8 cellular contexts compared by ENCODE assay signal in the genomic region with DNA sequence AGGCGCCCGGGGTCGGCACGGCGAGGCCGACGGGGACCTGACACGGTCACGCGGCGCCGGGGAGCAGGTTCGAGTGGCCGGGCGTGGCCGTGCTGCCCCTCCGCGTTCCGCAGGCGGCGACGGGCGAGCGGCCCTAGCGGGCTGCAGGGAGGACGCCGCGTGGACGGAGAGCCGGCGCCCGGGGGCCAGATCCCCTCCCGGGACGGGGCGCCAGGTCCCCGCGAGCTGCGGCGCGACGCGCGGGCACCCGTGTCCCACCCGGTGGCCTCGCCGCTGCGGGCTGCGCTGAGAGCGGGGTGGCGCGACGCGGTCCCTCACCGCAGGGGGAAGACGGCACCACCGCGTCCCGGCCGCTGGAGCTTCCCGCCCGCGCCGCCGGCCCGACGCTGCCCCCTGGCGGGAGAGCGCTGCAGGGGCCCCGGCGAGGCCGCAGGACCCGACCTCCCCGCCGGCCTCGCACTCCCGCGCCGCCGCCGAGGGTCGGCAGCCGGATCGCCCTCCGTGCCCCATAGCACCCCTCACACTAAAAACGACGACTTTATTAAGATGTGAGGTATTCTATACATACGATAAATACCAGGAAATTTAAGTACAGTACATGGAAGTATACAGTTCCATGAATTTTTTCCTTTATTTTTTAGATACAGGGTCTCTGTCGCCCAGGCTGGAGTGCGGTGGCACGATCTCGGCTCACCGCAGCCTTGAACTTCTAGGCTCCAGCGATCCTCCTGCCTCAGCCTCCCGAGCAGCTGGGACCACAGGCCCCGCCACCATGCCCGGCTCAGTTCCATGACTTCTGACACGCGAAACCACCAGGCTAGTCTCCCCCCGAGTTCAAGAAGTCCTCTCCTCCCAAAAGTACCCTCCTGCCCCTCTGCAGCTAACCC. TPM values are rescaled to one million over a fixed set of nuclear protein-coding genes. Genes with fewer than 3 reads are reported as not detected.
DNase-seq lines count a peak whose midpoint lies in the region; ATAC-seq, FAIRE-seq and TF ChIP-seq lines count a peak whose summit lies in the region.

No MANE protein-coding gene starts in this region.

- H3K27ac ChIP-seq in BLaER1 (peak overlapping the region; percentile 92), OCI-LY3 (ENCODE audit: low read length) (no peak overlapping the region), neural cell (ENCODE audit: low read length) (no peak overlapping the region), substantia nigra (ENCODE audit: low read depth, low read length, poor library complexity, severe bottlenecking) (no peak overlapping the region)

- H2AFZ ChIP-seq in OCI-LY3 (ENCODE audit: low read depth, low read length) (no peak overlapping the region), neural cell (ENCODE audit: low read depth, low read length) (no peak overlapping the region)

- DNase-seq in GM19239 (ENCODE audit: insufficient read length, low spot score): peak; percentile 93
- peak; percentile 79 to 85 for DNase-seq in activated T-cell treated with anti-CD3 and anti-CD28 coated beads, Interleukin-2, amount 50 U/mL, for 48 hours
- peak; percentile 55 for DNase-seq in fibroblast of pulmonary artery (ENCODE audit: low read depth)
- peak in 26 of 49 donors; percentile 7 to 71 (median 37) for DNase-seq in substantia nigra (lab: John Stamatoyannopoulos, UW)

- H3K79me2 ChIP-seq in OCI-LY3 (ENCODE audit: low read length) (no peaks in the 10 kb centered on the region), neural cell (replicated peaks; ENCODE audit: insufficient read depth, low read length) (no peaks in the 10 kb centered on the region)

- H3K9me2 ChIP-seq in neural cell (ENCODE audit: insufficient read depth, low read length): no peaks in the 10 kb centered on the region

- peak overlapping the region; percentile 93 for H3K4me2 ChIP-seq in BLaER1
- H3K4me2 ChIP-seq in OCI-LY3 (ENCODE audit: low read length): peak overlapping the region; percentile 78
- H3K4me2 ChIP-seq in neural cell (ENCODE audit: low read length): no peak overlapping the region

- peak; percentile 68 for TF ChIP-seq RAD21 in neural cell (conservative IDR thresholded peaks at IDR 0.05)

- H3K4me3 ChIP-seq in BLaER1 (peak overlapping the region; percentile 92), OCI-LY3 (ENCODE audit: low read length) (peak overlapping the region; percentile 76), fibroblast of pulmonary artery (replicated peaks; ENCODE audit: low read depth, low read length) (peak overlapping the region; percentile 60), neural cell (ENCODE audit: low read length) (peak overlapping the region; percentile 88)

- H3K36me3 ChIP-seq in BLaER1 (peaks cover 20% of the 10 kb centered on the region; the same call in 1 of the 2 replicates), OCI-LY3 (replicated peaks; ENCODE audit: low read depth, low read length) (peaks cover 9% of the 10 kb centered on the region), neural cell (ENCODE audit: insufficient read depth, low read length) (no peaks in the 10 kb centered on the region)

- H3K9me3 ChIP-seq in BLaER1 (peaks cover 8% of the 10 kb centered on the region; the same call in 1 of the 2 replicates), OCI-LY3 (ENCODE audit: insufficient read depth, low read length) (peaks cover 12% of the 10 kb centered on the region; the same call in 1 of the 2 replicates), neural cell (ENCODE audit: low read length) (peaks cover 4% of the 10 kb centered on the region)

- H3K4me1 ChIP-seq in BLaER1: peaks cover 24% of the 10 kb centered on the region
- H3K4me1 ChIP-seq in OCI-LY3 (ENCODE audit: low read length): peaks cover 6% of the 10 kb centered on the region; the same call in 1 of the 2 replicates

- ATAC-seq in HG03460 (IDR thresholded peaks at IDR 0.05; ENCODE audit: unreplicated experiment): peak; percentile 48

- H3K9ac ChIP-seq in BLaER1: peak overlapping the region; percentile 88
- H3K9ac ChIP-seq in OCI-LY3 (ENCODE audit: low read length): peak overlapping the region; percentile 67; the same call in 1 of the 2 replicates
- peak overlapping the region; percentile 64 for H3K9ac ChIP-seq in neural cell (ENCODE audit: low read length)

- TF ChIP-seq EP300 in neural cell (conservative IDR thresholded peaks at IDR 0.05; ENCODE audit: poor library complexity, severe bottlenecking): peak; percentile 15

- H3K27me3 ChIP-seq in BLaER1 (peaks cover 25% of the 10 kb centered on the region), OCI-LY3 (ENCODE audit: low read depth, low read length) (0 out of 2 replicates have a peak, but pooled peaks cover 3% of the 10 kb centered on the region), neural cell (ENCODE audit: insufficient read depth, low read depth, low read length) (peaks cover 51% of the 10 kb centered on the region)

- TF ChIP-seq CTCF in OCI-LY3 (IDR thresholded peaks at IDR 0.05; ENCODE audit: low read depth, low read length): peak; percentile 38
- no peak for TF ChIP-seq CTCF in fibroblast of pulmonary artery (IDR thresholded peaks at IDR 0.05; ENCODE audit: low read length, missing control alignments)
- peak; percentile 86 for TF ChIP-seq CTCF in neural cell (IDR thresholded peaks at IDR 0.05; ENCODE audit: poor library complexity, severe bottlenecking)

- FAIRE-seq in GM19239 (lab: Jason Lieb, UNC): peak; percentile 54

- H4K20me1 ChIP-seq in BLaER1 (no peaks in the 10 kb centered on the region), OCI-LY3 (ENCODE audit: insufficient read depth, low read length) (no peaks in the 10 kb centered on the region), neural cell (ENCODE audit: insufficient read depth) (no peaks in the 10 kb centered on the region)

- no peaks in the 10 kb centered on the region for H3F3A ChIP-seq in neural cell (ENCODE audit: insufficient read depth, low read length, poor library complexity, severe bottlenecking)

TF ChIP-seq in neural cell, 6 proteins besides CTCF, POLR2A, EP300 and RAD21:
- TF ChIP-seq MXI1 (conservative IDR thresholded peaks at IDR 0.05; ENCODE audit: poor library complexity, severe bottlenecking) (peak; percentile 62), SMC3 (conservative IDR thresholded peaks at IDR 0.05; ENCODE audit: poor library complexity) (peak; percentile 73)
- TF ChIP-seq, protein P1, sequence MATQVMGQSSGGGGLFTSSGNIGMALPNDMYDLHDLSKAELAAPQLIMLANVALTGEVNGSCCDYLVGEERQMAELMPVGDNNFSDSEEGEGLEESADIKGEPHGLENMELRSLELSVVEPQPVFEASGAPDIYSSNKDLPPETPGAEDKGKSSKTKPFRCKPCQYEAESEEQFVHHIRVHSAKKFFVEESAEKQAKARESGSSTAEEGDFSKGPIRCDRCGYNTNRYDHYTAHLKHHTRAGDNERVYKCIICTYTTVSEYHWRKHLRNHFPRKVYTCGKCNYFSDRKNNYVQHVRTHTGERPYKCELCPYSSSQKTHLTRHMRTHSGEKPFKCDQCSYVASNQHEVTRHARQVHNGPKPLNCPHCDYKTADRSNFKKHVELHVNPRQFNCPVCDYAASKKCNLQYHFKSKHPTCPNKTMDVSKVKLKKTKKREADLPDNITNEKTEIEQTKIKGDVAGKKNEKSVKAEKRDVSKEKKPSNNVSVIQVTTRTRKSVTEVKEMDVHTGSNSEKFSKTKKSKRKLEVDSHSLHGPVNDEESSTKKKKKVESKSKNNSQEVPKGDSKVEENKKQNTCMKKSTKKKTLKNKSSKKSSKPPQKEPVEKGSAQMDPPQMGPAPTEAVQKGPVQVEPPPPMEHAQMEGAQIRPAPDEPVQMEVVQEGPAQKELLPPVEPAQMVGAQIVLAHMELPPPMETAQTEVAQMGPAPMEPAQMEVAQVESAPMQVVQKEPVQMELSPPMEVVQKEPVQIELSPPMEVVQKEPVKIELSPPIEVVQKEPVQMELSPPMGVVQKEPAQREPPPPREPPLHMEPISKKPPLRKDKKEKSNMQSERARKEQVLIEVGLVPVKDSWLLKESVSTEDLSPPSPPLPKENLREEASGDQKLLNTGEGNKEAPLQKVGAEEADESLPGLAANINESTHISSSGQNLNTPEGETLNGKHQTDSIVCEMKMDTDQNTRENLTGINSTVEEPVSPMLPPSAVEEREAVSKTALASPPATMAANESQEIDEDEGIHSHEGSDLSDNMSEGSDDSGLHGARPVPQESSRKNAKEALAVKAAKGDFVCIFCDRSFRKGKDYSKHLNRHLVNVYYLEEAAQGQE (IDR thresholded peaks at IDR 0.05; ENCODE audit: borderline replicate concordance): no peak

RNA-seq across cellular contexts. Expression of a gene that starts 1.3 kb away (rescaled TPM):
- polyA plus RNA-seq in neural cell: 5.8 and 6.5 TPM in 2 replicates
- 4.9 and 6.9 TPM in 2 replicates for polyA minus RNA-seq in neural cell

RNA-seq across cellular contexts. Expression of a gene that starts 27.6 kb away (rescaled TPM):
- polyA plus RNA-seq in neural cell: 138 and 145 TPM in 2 replicates
- 88.6 and 101 TPM in 2 replicates for polyA minus RNA-seq in neural cell

RNA-seq across cellular contexts. Expression of a gene that starts 59.7 kb away (rescaled TPM):
- 0.06 and 0.09 TPM in 2 replicates for polyA plus RNA-seq in neural cell
- 0.46 TPM in 1 of 2 replicates, not detected in the other for polyA minus RNA-seq in neural cell

Comparison
In these comparisons a context has a peak if more than half of its experiments do, and no peak if none do; other contexts are left out.
1. DNase-seq: peak in every context shown above with its lines; median percentile 93 in GM19239; 82 in activated T-cell treated with anti-CD3 and anti-CD28 coated beads, Interleukin-2, amount 50 U/mL, for 48 hours; 55 in fibroblast of pulmonary artery; 37 in substantia nigra.